Comparison of ENCODE assay signal across 1 cellular context in the genomic region with DNA sequence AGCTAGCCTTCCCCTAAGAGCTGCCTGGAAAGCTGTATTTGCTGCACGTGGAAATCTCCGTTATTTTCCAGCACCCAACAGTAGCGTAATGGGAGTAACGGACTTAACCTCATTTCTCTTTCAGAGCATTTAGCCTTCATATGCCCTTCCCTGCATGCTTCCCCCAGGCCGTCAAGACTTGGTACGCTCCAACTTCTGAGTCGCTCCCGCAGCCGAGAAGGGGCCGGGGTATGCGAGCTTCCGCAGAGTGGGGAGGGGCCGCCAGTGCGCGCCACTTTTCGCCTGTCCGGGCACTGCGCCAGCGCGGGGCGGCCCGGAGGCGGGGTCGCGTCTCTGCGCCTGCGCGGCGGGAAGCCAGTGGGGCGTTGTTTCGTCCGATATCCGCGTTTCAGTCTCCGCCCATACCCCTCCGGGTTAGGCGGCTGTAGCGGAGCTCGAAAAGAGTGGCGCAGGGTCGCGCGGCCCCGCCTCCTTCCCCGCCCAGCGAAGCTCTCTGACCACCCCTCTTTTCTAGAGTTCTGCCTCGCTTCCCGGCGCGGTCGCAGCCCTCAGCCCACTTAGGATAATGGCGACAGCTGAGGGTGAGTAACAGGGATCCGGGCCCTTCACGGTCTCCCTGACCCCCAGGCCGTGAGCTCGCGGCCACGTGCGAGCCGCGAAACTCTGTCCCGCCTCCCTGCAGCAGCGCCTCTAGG.
TF ChIP-seq lines count a peak whose summit lies in the region.

A gene with protein sequence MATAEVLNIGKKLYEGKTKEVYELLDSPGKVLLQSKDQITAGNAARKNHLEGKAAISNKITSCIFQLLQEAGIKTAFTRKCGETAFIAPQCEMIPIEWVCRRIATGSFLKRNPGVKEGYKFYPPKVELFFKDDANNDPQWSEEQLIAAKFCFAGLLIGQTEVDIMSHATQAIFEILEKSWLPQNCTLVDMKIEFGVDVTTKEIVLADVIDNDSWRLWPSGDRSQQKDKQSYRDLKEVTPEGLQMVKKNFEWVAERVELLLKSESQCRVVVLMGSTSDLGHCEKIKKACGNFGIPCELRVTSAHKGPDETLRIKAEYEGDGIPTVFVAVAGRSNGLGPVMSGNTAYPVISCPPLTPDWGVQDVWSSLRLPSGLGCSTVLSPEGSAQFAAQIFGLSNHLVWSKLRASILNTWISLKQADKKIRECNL (plus strand): TSS at position 513 of the 695 bp plus-strand sequence. CDS start 53 bp downstream, at position 566.

TF ChIP-seq in HEK293, 187 proteins besides CTCF, POLR2A, EP300 and RAD21 (continued from another document and continues in another):
- TF ChIP-seq, protein P1, sequence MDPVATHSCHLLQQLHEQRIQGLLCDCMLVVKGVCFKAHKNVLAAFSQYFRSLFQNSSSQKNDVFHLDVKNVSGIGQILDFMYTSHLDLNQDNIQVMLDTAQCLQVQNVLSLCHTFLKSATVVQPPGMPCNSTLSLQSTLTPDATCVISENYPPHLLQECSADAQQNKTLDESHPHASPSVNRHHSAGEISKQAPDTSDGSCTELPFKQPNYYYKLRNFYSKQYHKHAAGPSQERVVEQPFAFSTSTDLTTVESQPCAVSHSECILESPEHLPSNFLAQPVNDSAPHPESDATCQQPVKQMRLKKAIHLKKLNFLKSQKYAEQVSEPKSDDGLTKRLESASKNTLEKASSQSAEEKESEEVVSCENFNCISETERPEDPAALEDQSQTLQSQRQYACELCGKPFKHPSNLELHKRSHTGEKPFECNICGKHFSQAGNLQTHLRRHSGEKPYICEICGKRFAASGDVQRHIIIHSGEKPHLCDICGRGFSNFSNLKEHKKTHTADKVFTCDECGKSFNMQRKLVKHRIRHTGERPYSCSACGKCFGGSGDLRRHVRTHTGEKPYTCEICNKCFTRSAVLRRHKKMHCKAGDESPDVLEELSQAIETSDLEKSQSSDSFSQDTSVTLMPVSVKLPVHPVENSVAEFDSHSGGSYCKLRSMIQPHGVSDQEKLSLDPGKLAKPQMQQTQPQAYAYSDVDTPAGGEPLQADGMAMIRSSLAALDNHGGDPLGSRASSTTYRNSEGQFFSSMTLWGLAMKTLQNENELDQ (tag by site-specific recombination; IDR thresholded peaks at IDR 0.05; ENCODE audit: low read depth) = peak; percentile 91
- TF ChIP-seq GLIS2 (tag by site-specific recombination; IDR thresholded peaks at IDR 0.05) = peak; percentile 74
- TF ChIP-seq TRIM28 (IDR thresholded peaks at IDR 0.05; ENCODE audit: borderline replicate concordance, low read length) = 0 out of 2 replicates have a peak, but pooled peaks have one; percentile 20
- TF ChIP-seq, protein P2, sequence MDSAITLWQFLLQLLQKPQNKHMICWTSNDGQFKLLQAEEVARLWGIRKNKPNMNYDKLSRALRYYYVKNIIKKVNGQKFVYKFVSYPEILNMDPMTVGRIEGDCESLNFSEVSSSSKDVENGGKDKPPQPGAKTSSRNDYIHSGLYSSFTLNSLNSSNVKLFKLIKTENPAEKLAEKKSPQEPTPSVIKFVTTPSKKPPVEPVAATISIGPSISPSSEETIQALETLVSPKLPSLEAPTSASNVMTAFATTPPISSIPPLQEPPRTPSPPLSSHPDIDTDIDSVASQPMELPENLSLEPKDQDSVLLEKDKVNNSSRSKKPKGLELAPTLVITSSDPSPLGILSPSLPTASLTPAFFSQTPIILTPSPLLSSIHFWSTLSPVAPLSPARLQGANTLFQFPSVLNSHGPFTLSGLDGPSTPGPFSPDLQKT (IDR thresholded peaks at IDR 0.05; ENCODE audit: borderline replicate concordance, low read depth, low read length) = no peak
- TF ChIP-seq ZNF660 (tag by site-specific recombination; IDR thresholded peaks at IDR 0.05) = no peak
- TF ChIP-seq ZEB2 (tag by site-specific recombination; IDR thresholded peaks at IDR 0.05) = peak; percentile 14; the same call in 1 of the 2 replicates
- TF ChIP-seq ZNF510 (tag by site-specific recombination; IDR thresholded peaks at IDR 0.05; ENCODE audit: insufficient replicate concordance) = no peak
- no peak for TF ChIP-seq MYNN (tag by site-specific recombination; IDR thresholded peaks at IDR 0.05; ENCODE audit: borderline replicate concordance)
- peak; percentile 31; the same call in 1 of the 2 replicates for TF ChIP-seq KLF16 (tag by site-specific recombination; IDR thresholded peaks at IDR 0.05)
- no peak for TF ChIP-seq ZSCAN16 (tag by site-specific recombination; IDR thresholded peaks at IDR 0.05)
- TF ChIP-seq, protein P3, sequence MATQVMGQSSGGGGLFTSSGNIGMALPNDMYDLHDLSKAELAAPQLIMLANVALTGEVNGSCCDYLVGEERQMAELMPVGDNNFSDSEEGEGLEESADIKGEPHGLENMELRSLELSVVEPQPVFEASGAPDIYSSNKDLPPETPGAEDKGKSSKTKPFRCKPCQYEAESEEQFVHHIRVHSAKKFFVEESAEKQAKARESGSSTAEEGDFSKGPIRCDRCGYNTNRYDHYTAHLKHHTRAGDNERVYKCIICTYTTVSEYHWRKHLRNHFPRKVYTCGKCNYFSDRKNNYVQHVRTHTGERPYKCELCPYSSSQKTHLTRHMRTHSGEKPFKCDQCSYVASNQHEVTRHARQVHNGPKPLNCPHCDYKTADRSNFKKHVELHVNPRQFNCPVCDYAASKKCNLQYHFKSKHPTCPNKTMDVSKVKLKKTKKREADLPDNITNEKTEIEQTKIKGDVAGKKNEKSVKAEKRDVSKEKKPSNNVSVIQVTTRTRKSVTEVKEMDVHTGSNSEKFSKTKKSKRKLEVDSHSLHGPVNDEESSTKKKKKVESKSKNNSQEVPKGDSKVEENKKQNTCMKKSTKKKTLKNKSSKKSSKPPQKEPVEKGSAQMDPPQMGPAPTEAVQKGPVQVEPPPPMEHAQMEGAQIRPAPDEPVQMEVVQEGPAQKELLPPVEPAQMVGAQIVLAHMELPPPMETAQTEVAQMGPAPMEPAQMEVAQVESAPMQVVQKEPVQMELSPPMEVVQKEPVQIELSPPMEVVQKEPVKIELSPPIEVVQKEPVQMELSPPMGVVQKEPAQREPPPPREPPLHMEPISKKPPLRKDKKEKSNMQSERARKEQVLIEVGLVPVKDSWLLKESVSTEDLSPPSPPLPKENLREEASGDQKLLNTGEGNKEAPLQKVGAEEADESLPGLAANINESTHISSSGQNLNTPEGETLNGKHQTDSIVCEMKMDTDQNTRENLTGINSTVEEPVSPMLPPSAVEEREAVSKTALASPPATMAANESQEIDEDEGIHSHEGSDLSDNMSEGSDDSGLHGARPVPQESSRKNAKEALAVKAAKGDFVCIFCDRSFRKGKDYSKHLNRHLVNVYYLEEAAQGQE (tag by site-specific recombination; IDR thresholded peaks at IDR 0.05) = 0 out of 2 replicates have a peak, but pooled peaks have one; percentile 9
- no peak for TF ChIP-seq ZNF169 (tag by site-specific recombination; IDR thresholded peaks at IDR 0.05)
- TF ChIP-seq ZNF677 (tag by site-specific recombination; IDR thresholded peaks at IDR 0.05) = peak; percentile 92
- TF ChIP-seq ZSCAN30 (tag by site-specific recombination; IDR thresholded peaks at IDR 0.05) = no peak; the same call in none of the 2 replicates
- TF ChIP-seq ZNF624 (tag by site-specific recombination; IDR thresholded peaks at IDR 0.05) = no peak
- TF ChIP-seq, protein P4, sequence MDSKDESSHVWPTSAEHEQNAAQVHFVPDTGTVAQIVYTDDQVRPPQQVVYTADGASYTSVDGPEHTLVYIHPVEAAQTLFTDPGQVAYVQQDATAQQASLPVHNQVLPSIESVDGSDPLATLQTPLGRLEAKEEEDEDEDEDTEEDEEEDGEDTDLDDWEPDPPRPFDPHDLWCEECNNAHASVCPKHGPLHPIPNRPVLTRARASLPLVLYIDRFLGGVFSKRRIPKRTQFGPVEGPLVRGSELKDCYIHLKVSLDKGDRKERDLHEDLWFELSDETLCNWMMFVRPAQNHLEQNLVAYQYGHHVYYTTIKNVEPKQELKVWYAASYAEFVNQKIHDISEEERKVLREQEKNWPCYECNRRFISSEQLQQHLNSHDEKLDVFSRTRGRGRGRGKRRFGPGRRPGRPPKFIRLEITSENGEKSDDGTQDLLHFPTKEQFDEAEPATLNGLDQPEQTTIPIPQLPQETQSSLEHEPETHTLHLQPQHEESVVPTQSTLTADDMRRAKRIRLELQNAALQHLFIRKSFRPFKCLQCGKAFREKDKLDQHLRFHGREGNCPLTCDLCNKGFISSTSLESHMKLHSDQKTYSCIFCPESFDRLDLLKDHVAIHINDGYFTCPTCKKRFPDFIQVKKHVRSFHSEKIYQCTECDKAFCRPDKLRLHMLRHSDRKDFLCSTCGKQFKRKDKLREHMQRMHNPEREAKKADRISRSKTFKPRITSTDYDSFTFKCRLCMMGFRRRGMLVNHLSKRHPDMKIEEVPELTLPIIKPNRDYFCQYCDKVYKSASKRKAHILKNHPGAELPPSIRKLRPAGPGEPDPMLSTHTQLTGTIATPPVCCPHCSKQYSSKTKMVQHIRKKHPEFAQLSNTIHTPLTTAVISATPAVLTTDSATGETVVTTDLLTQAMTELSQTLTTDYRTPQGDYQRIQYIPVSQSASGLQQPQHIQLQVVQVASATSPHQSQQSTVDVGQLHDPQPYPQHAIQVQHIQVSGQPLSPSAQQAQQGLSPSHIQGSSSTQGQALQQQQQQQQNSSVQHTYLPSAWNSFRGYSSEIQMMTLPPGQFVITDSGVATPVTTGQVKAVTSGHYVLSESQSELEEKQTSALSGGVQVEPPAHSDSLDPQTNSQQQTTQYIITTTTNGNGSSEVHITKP (tag by site-specific recombination; IDR thresholded peaks at IDR 0.05) = peak; percentile 99
- TF ChIP-seq, protein P5, sequence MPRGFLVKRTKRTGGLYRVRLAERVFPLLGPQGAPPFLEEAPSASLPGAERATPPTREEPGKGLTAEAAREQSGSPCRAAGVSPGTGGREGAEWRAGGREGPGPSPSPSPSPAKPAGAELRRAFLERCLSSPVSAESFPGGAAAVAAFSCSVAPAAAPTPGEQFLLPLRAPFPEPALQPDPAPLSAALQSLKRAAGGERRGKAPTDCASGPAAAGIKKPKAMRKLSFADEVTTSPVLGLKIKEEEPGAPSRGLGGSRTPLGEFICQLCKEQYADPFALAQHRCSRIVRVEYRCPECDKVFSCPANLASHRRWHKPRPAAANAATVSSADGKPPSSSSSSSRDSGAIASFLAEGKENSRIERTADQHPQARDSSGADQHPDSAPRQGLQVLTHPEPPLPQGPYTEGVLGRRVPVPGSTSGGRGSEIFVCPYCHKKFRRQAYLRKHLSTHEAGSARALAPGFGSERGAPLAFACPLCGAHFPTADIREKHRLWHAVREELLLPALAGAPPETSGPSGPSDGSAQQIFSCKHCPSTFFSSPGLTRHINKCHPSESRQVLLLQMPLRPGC (tag by site-specific recombination; IDR thresholded peaks at IDR 0.05) = 0 out of 2 replicates have a peak, but pooled peaks have one; percentile 13
- no peak for TF ChIP-seq ZNF549 (tag by site-specific recombination; IDR thresholded peaks at IDR 0.05)
- TF ChIP-seq, protein P6, sequence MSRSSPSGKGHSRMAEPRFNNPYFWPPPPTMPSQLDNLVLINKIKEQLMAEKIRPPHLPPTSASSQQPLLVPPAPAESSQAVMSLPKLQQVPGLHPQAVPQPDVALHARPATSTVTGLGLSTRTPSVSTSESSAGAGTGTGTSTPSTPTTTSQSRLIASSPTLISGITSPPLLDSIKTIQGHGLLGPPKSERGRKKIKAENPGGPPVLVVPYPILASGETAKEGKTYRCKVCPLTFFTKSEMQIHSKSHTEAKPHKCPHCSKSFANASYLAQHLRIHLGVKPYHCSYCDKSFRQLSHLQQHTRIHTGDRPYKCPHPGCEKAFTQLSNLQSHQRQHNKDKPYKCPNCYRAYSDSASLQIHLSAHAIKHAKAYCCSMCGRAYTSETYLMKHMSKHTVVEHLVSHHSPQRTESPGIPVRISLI (tag by site-specific recombination; IDR thresholded peaks at IDR 0.05) = no peak
- peak; percentile 9; the same call in 1 of the 2 replicates for TF ChIP-seq ZBTB17 (tag by site-specific recombination; IDR thresholded peaks at IDR 0.05)
- TF ChIP-seq ZNF530 (tag by site-specific recombination; IDR thresholded peaks at IDR 0.05; ENCODE audit: low read depth) = no peak
- no peak for TF ChIP-seq YY2 (tag by site-specific recombination; IDR thresholded peaks at IDR 0.05)
- no peak for TF ChIP-seq ZNF529 (tag by site-specific recombination; IDR thresholded peaks at IDR 0.05; ENCODE audit: insufficient replicate concordance)
- TF ChIP-seq ZNF394 (tag by site-specific recombination; IDR thresholded peaks at IDR 0.05; ENCODE audit: borderline replicate concordance) = no peak
- TF ChIP-seq ZFP37 (tag by site-specific recombination; IDR thresholded peaks at IDR 0.05) = no peak
- TF ChIP-seq, protein P7, sequence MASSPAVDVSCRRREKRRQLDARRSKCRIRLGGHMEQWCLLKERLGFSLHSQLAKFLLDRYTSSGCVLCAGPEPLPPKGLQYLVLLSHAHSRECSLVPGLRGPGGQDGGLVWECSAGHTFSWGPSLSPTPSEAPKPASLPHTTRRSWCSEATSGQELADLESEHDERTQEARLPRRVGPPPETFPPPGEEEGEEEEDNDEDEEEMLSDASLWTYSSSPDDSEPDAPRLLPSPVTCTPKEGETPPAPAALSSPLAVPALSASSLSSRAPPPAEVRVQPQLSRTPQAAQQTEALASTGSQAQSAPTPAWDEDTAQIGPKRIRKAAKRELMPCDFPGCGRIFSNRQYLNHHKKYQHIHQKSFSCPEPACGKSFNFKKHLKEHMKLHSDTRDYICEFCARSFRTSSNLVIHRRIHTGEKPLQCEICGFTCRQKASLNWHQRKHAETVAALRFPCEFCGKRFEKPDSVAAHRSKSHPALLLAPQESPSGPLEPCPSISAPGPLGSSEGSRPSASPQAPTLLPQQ (tag by site-specific recombination; IDR thresholded peaks at IDR 0.05) = no peak; the same call in 1 of the 2 replicates
- TF ChIP-seq KLF1 (tag by site-specific recombination; IDR thresholded peaks at IDR 0.05) = peak; percentile 57
- TF ChIP-seq HOXC10 (CRISPR knock-in tag; IDR thresholded peaks at IDR 0.05) = no peak
- TF ChIP-seq ZNF621 (tag by site-specific recombination; IDR thresholded peaks at IDR 0.05) = no peak
- TF ChIP-seq, protein P8, sequence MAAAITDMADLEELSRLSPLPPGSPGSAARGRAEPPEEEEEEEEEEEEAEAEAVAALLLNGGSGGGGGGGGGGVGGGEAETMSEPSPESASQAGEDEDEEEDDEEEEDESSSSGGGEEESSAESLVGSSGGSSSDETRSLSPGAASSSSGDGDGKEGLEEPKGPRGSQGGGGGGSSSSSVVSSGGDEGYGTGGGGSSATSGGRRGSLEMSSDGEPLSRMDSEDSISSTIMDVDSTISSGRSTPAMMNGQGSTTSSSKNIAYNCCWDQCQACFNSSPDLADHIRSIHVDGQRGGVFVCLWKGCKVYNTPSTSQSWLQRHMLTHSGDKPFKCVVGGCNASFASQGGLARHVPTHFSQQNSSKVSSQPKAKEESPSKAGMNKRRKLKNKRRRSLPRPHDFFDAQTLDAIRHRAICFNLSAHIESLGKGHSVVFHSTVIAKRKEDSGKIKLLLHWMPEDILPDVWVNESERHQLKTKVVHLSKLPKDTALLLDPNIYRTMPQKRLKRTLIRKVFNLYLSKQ (tag by site-specific recombination; IDR thresholded peaks at IDR 0.05; ENCODE audit: borderline replicate concordance) = no peak
- TF ChIP-seq, protein P9, sequence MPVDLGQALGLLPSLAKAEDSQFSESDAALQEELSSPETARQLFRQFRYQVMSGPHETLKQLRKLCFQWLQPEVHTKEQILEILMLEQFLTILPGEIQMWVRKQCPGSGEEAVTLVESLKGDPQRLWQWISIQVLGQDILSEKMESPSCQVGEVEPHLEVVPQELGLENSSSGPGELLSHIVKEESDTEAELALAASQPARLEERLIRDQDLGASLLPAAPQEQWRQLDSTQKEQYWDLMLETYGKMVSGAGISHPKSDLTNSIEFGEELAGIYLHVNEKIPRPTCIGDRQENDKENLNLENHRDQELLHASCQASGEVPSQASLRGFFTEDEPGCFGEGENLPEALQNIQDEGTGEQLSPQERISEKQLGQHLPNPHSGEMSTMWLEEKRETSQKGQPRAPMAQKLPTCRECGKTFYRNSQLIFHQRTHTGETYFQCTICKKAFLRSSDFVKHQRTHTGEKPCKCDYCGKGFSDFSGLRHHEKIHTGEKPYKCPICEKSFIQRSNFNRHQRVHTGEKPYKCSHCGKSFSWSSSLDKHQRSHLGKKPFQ (tag by site-specific recombination; IDR thresholded peaks at IDR 0.05) = no peak
- TF ChIP-seq ZNF341 (tag by site-specific recombination; IDR thresholded peaks at IDR 0.05; ENCODE audit: low read depth) = 0 out of 2 replicates have a peak, but pooled peaks have one; percentile 11
- TF ChIP-seq ZNF266 (tag by site-specific recombination; IDR thresholded peaks at IDR 0.05; ENCODE audit: low read depth) = no peak
